25 cellular contexts compared by ENCODE assay signal in the genomic region with DNA sequence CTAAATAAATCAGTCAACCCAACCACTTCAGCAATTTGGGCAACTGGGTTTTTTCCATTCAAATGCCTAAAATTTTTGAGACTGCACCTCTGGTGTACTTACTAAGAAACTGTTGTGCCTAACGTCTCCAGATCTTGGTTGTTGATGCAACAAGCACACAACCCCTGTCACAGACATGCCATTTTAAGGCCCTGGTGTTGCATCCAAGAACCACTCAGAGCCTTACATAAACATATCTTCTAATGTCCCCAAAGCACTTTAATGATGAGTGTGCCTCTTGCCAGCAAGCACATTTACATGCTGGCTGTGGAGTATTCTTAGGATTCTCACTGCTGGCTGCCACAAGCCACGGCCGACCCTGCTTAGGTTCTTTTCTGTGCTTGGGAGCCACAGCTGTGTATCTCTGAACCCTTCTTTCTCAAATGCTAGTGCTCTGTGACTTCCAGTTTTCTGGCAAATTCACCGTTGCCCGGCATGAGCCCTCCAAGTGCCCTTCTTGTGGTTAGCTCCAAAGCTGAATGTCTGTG.
DNase-seq lines count a peak whose midpoint lies in the region; ATAC-seq lines count a peak whose summit lies in the region.
"Had no signal": no experiment of that assay in that cellular context is flagged by ENCODE, and none has a peak within 500 bp of the region (broad histone marks: within the 10 kb centered on the region; RNA-seq: fewer than 3 reads in every experiment).

No MANE protein-coding gene starts in this region.

- peak overlapping the region; percentile 49 for H3K27ac ChIP-seq in stomach smooth muscle (ENCODE audit: low read length)
- H3K27ac ChIP-seq: A549 had no signal

- no peak overlapping the region for H3K4me3 ChIP-seq in stomach smooth muscle (ENCODE audit: low read length in 2 of 2)
- H3K4me3 ChIP-seq: A549, prostate gland, skin epidermis had no signal

- DNase-seq in DMS79 treated with DMSO at 0.1 percent for 48 hours (lab: John Stamatoyannopoulos, UW) (peak; percentile 25), ecto neural progenitor cell (ENCODE audit: low spot score) (peak; percentile 25), islet precursor cell (peak; percentile 35), cerebellar cortex (ENCODE audit: low spot score) (no peak), activated gamma-delta T cell treated with Interleukin-2 at 50 U/mL for 16 hours (no peak), H4 (ENCODE audit: low spot score) (no peak)
- DNase-seq: activated CD4-positive, CD25-positive, alpha-beta regulatory T cell treated with anti-CD3 and anti-CD28 coated beads, Interleukin-2, amount 50 U/mL, for 72 hours; activated CD8-positive, alpha-beta T cell treated with anti-CD3 and anti-CD28 coated beads, Interleukin-2, amount 10 ng/mL, durations not matched to agents 7 days and 5 days; AML-193; anterior cingulate cortex; caudate nucleus; CD4-positive, alpha-beta T cell; dermis blood vessel endothelial cell; KG1; kidney; MM.1S; NCI-H2081; NCI-H345; SK-N-SH; T-helper 17 cell had no signal

- no peaks in the 10 kb centered on the region for H3K9me3 ChIP-seq in stomach smooth muscle (ENCODE audit: control insufficient read depth in 2 of 2, low read length in 2 of 2)
- H3K9me3 ChIP-seq: A549, prostate gland, SK-N-SH had no signal

- peaks cover 49% of the 10 kb centered on the region for H3K4me1 ChIP-seq in stomach smooth muscle (ENCODE audit: control insufficient read depth, insufficient read depth, low read length)
- H3K4me1 ChIP-seq: A549 had no signal

- no peaks in the 10 kb centered on the region for H3K36me3 ChIP-seq in stomach smooth muscle (ENCODE audit: control insufficient read depth in 2 of 2, insufficient read depth in 2 of 2, low read length in 2 of 2)
- H3K36me3 ChIP-seq: prostate gland had no signal

- H3K9ac ChIP-seq in stomach smooth muscle (ENCODE audit: low read length in 2 of 2), result no peak overlapping the region
- H3K9ac ChIP-seq: SK-N-SH had no signal

- ATAC-seq in HG03521 (IDR thresholded peaks at IDR 0.05; ENCODE audit: unreplicated experiment), result no peak
- ATAC-seq: A549; activated CD8-positive, alpha-beta T cell treated with anti-CD3 and anti-CD28 coated beads, Interleukin-2, amount 10 ng/mL, durations not matched to agents 7 days and 5 days; T-helper 17 cell had no signal

- no peaks in the 10 kb centered on the region for H3K27me3 ChIP-seq in stomach smooth muscle (ENCODE audit: control insufficient read depth in 1 of 2, insufficient read depth in 2 of 2, low read length in 2 of 2)

Comparison
In these comparisons a context has a peak if more than half of its experiments do, and no peak if none do; other contexts are left out.
1. DNase-seq: peak in DMS79 treated with DMSO at 0.1 percent for 48 hours (single experiment), ecto neural progenitor cell (single experiment) and islet precursor cell (single experiment); none in cerebellar cortex (single experiment), activated gamma-delta T cell treated with Interleukin-2 at 50 U/mL for 16 hours (single experiment) and H4 (single experiment).